Comparison of ENCODE assay signal across 9 cellular contexts in the genomic region with DNA sequence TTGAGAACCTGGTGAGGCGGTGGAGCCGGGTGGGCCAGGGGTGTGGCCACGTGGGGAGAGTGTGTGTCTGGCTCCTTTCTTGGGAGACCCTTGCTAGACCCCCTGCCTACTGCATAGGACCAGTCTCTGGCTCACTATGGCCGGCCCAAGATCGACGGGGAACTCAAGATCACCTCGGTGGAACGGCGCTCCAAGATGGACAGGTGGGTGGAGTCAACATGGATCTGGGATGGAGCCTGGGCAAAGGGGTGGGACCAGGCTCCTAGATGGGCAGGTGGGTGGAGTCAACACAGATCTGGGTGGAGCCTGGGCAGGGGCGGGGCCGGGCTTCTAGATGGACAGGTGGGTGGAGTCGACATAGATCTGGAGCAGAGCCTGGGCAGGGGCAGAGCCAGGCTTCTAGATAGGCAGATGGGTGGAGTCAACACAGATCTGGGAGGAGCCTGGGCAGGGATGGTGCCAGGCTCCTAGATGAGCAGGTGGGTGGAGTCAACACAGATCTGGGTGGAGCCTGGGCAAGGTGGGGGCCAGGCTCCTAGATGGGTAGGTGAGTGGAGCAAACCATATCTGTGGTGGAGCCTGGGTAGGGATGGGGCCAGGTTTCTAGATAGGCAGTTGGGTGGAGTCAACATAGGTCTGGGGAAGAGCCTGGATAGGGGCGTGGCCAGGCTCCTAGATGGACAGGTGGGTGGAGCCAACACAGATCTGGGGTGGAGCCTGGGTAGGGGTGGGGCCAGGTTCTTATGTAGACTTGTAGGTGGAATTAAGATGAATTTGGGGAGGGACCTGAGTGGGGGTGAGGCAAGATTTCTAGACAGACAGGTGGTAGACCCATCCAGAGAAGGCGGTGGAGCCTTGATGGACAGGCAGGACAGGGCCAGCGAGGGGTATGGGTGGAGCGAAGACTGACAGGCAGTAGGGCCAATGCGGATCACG. TPM values are rescaled to one million over a fixed set of nuclear protein-coding genes. Genes with fewer than 3 reads are reported as not detected.
A peak's percentile ranks its signal among the peaks of the same experiment; 100 is the strongest.
DNase-seq lines count a peak whose midpoint lies in the region; ATAC-seq, FAIRE-seq and TF ChIP-seq lines count a peak whose summit lies in the region.
"Had no signal": no experiment of that assay in that cellular context is flagged by ENCODE, and none has a peak within 500 bp of the region (broad histone marks: within the 10 kb centered on the region; RNA-seq: fewer than 3 reads in every experiment).

No MANE protein-coding gene starts in this region.

- dilution Hi-C loops in keratinocyte (cut with MboI; ENCODE audit: extremely low pct_ligation_motif_present, low sequenced_read_pairs) = no loop called here

- no peak for FAIRE-seq in keratinocyte (lab: Jason Lieb, UNC)

- H3K4me3 ChIP-seq in A673 (ENCODE audit: low read depth, low read length, poor library complexity, severe bottlenecking) (no peak overlapping the region), HCT116 (replicated peaks in 1 of 2; ENCODE audit: low read depth in 1 of 2, low read length in 2 of 2) (peak overlapping the region; percentile 79 to 84), keratinocyte (ENCODE audit: control insufficient read depth in 2 of 3, extremely low read depth in 1 of 3, insufficient read depth in 2 of 3, low read depth in 1 of 3, low read length in 3 of 3) (peak overlapping the region in 1 of 3 experiments; percentile 13)
- H3K4me3 ChIP-seq: tibial artery had no signal

- peaks cover 47% of the 10 kb centered on the region for H3K9me3 Mint-ChIP-seq in WTC11

- DNase-seq in A673 (ENCODE audit: low spot score) (peak; percentile 69), HCT116 (ENCODE audit: low read depth, low spot score) (peak; percentile 98), WTC11 (ENCODE audit: low spot score) (peak; percentile 36), keratinocyte (ENCODE audit: low read depth, low spot score) (no peak), occipital lobe (lab: John Stamatoyannopoulos, UW) (no peak)

- H3K27ac ChIP-seq in A673 (ENCODE audit: low read depth, low read length, poor library complexity, severe bottlenecking) (no peak overlapping the region), HCT116 (ENCODE audit: low read depth, low read length) (peak overlapping the region; percentile 67), keratinocyte (ENCODE audit: control insufficient read depth, insufficient read depth, low read length) (no peak overlapping the region)
- H3K27ac ChIP-seq: tibial artery had no signal

- no peak overlapping the region for H3K27ac Mint-ChIP-seq in WTC11

- H4K20me1 ChIP-seq in HCT116 (ENCODE audit: insufficient read depth) (no peaks in the 10 kb centered on the region), keratinocyte (ENCODE audit: control insufficient read depth, extremely low read depth, insufficient read depth, low read length) (no peaks in the 10 kb centered on the region)

- ATAC-seq in HCT116 = peak; percentile 84
- ATAC-seq in WTC11 = peak; percentile 64
- ATAC-seq in HG02981 (IDR thresholded peaks at IDR 0.05; ENCODE audit: unreplicated experiment) = no peak
- ATAC-seq in HG03039 (IDR thresholded peaks at IDR 0.05; ENCODE audit: unreplicated experiment) = no peak
- ATAC-seq in GM21723 (IDR thresholded peaks at IDR 0.05; ENCODE audit: unreplicated experiment) = no peak

- intact Hi-C loops in A673 (cut with micrococcal nuclease; ENCODE audit: unreplicated experiment) = no loop called here
- intact Hi-C loops in HCT116 (cut with micrococcal nuclease) = loop anchor here (1.0 to 2.0 kb wide), 3 partner anchors 34 to 90 kb away; a partner anchor contains a TSS

- no peaks in the 10 kb centered on the region for H3K79me2 ChIP-seq in HCT116 (ENCODE audit: insufficient read depth, low read length)
- no peaks in the 10 kb centered on the region for H3K79me2 ChIP-seq in keratinocyte (ENCODE audit: control insufficient read depth, insufficient read depth, low read length)

- TF ChIP-seq POLR2A in HCT116 (IDR thresholded peaks at IDR 0.05; ENCODE audit: borderline replicate concordance, extremely low read depth, insufficient read depth, insufficient read length) = no peak

- H3K9me1 ChIP-seq in keratinocyte (ENCODE audit: control insufficient read depth, extremely low read depth, insufficient read depth, low read length) = no peaks in the 10 kb centered on the region

- POLR2A ChIA-PET in A673 (lab: Charles Lee; ENCODE audit: low non-redundant PET) = no interaction called here
- POLR2A ChIA-PET in HCT116 (lab: Charles Lee) = interaction anchor here (1.0 to 1.9 kb wide), 4 partner anchors 17 to 91 kb away, joined by 5 to 8 read pairs (median 6); no protein-coding TSS in a partner anchor
- POLR2A ChIA-PET in WTC11 (lab: Charles Lee) = no interaction called here

- H3K4me2 ChIP-seq in HCT116 (ENCODE audit: low read length) (peak overlapping the region; percentile 96), keratinocyte (ENCODE audit: control insufficient read depth, extremely low read depth, insufficient read depth, low read depth, low read length) (peak overlapping the region; percentile 20)

- BruUV-seq in A673 (replicated peaks; lab: Mats Ljungman, UMichigan) (no TSS peak), HCT116 (replicated peaks; lab: Mats Ljungman, UMichigan) (TSS peak; percentile 85)

- H3K9me2 ChIP-seq in HCT116 (ENCODE audit: insufficient read depth) = no peaks in the 10 kb centered on the region

- H3K36me3 Mint-ChIP-seq in WTC11 = peaks cover 38% of the 10 kb centered on the region

- no peak for TF ChIP-seq RAD21 in HCT116 (IDR thresholded peaks at IDR 0.05; ENCODE audit: low read depth)

- peaks cover 54% of the 10 kb centered on the region for H3K36me3 ChIP-seq in A673 (ENCODE audit: insufficient read depth, low read length, poor library complexity, severe bottlenecking)
- peaks cover 3 to 4% of the 10 kb centered on the region in 2 experiments; a peak in 2 of 4 replicates for H3K36me3 ChIP-seq in HCT116 (ENCODE audit: control insufficient read depth in 1 of 2, insufficient read depth in 2 of 2, low read length in 2 of 2)
- H3K36me3 ChIP-seq in keratinocyte (ENCODE audit: control insufficient read depth in 2 of 2, extremely low read depth in 1 of 2, insufficient read depth in 2 of 2, low read length in 2 of 2) = no peaks in the 10 kb centered on the region
- H3K36me3 ChIP-seq: tibial artery had no signal

- H3K9ac ChIP-seq in HCT116 (ENCODE audit: low read length) (peak overlapping the region; percentile 85), keratinocyte (ENCODE audit: control insufficient read depth, extremely low read depth, insufficient read depth, low read length) (no peak overlapping the region)

- RAD21 ChIA-PET in HCT116 (lab: Charles Lee; ENCODE audit: low non-redundant PET in 1 of 2, low total read pairs in 2 of 2, uncharacterized antibody in 2 of 2, unreplicated experiment in 2 of 2) = interaction anchor here in 1 of 2 experiments (0.6 to 1.1 kb wide), 4 partner anchors 26 to 632 kb away, joined by 3 to 5 read pairs (median 4); no protein-coding TSS in a partner anchor

- H3K27me3 Mint-ChIP-seq in WTC11 (ENCODE audit: low read depth) = peaks cover 23% of the 10 kb centered on the region

- H2AFZ ChIP-seq in HCT116 (ENCODE audit: low read depth, low read length, poor library complexity, severe bottlenecking) = no peak overlapping the region
- H2AFZ ChIP-seq in keratinocyte (ENCODE audit: control insufficient read depth, low read length) = no peak overlapping the region

- H3K4me1 Mint-ChIP-seq in WTC11 = no peaks in the 10 kb centered on the region

- H3K9me3 ChIP-seq in A673 (ENCODE audit: low read depth, low read length, poor library complexity, severe bottlenecking) (no peaks in the 10 kb centered on the region), HCT116 (ENCODE audit: control insufficient read depth in 1 of 2, insufficient read depth in 1 of 2, low read depth in 1 of 2, low read length in 2 of 2) (no peaks in the 10 kb centered on the region), keratinocyte (ENCODE audit: control insufficient read depth, low read depth, low read length) (no peaks in the 10 kb centered on the region)
- H3K9me3 ChIP-seq: tibial artery had no signal

- CTCF ChIA-PET in A673 (lab: Charles Lee) = no interaction called here
- CTCF ChIA-PET in HCT116 (lab: Charles Lee) = interaction anchor here (0.9 to 1.1 kb wide), 3 partner anchors 35 to 91 kb away, joined by 3 to 7 read pairs (median 3); a partner anchor contains a TSS
- CTCF ChIA-PET in WTC11 (lab: Charles Lee) = interaction anchor here (1.2 kb wide), 1 partner anchor 35 kb away, joined by 3 read pairs; no protein-coding TSS in a partner anchor

- no peak overlapping the region for H3K4me3 Mint-ChIP-seq in WTC11

- no peak for TF ChIP-seq CTCF in A673 (conservative IDR thresholded peaks at IDR 0.05; ENCODE audit: low read depth, low read length)
- no peak for TF ChIP-seq CTCF in HCT116 (IDR thresholded peaks at IDR 0.05 in 2 of 3, conservative IDR thresholded peaks at IDR 0.05 in 1 of 3; ENCODE audit: borderline replicate concordance in 1 of 3, insufficient read depth in 1 of 3, low read depth in 2 of 3, low read length in 2 of 3)
- no peak for TF ChIP-seq CTCF in WTC11 (IDR thresholded peaks at IDR 0.05)
- TF ChIP-seq CTCF in keratinocyte (optimal IDR thresholded peaks at IDR 0.05 in 1 of 3, IDR thresholded peaks at IDR 0.05 in 1 of 3, conservative IDR thresholded peaks at IDR 0.05 in 1 of 3; ENCODE audit: extremely low read depth in 1 of 3, insufficient read depth in 2 of 3, low read length in 3 of 3) = no peak

- H3K27me3 ChIP-seq in A673 (replicated peaks; ENCODE audit: insufficient read depth, low read depth, low read length, poor library complexity) (no peaks in the 10 kb centered on the region), HCT116 (ENCODE audit: insufficient read depth, low read length) (no peaks in the 10 kb centered on the region), keratinocyte (ENCODE audit: control insufficient read depth, extremely low read depth, insufficient read depth, low read length) (no peaks in the 10 kb centered on the region)

- H3K4me1 ChIP-seq in A673 (ENCODE audit: insufficient read depth, low read length, poor library complexity, severe bottlenecking) (no peaks in the 10 kb centered on the region), HCT116 (ENCODE audit: control insufficient read depth in 1 of 2, insufficient read depth in 2 of 2, low read length in 2 of 2) (peaks cover 14 to 24% of the 10 kb centered on the region in 2 experiments), keratinocyte (ENCODE audit: control insufficient read depth, extremely low read depth, insufficient read depth, low read length) (peaks cover 5% of the 10 kb centered on the region)
- H3K4me1 ChIP-seq: tibial artery had no signal

RNA-seq across cellular contexts. Expression of a gene that starts 56.5 kb away (rescaled TPM):
- 51.6 and 54.9 TPM in 2 replicates for total RNA-seq in A673 (2021)
- total RNA-seq in HCT116 (2021; ENCODE audit: unreplicated experiment) = 20.6 TPM
- polyA plus RNA-seq in HCT116 (2012) = 37.2 and 37.3 TPM in 2 replicates
- total RNA-seq in WTC11 (2021) = 0.73 to 0.83 TPM (median 0.80 TPM) in 3 replicates
- polyA plus RNA-seq in keratinocyte = 0.42 to 0.61 TPM (median 0.50 TPM) in 3 replicates
- polyA plus RNA-seq in keratinocyte (2011; ENCODE audit: low read depth) = 0.76 TPM
- polyA plus RNA-seq in keratinocyte (2011; cell fraction: cytosol; rRNA removed) = 0.36 and 0.43 TPM in 2 replicates
- polyA plus RNA-seq in keratinocyte (2011; cell fraction: nucleus; rRNA removed) = 0.41 and 0.50 TPM in 2 replicates
- polyA plus RNA-seq in keratinocyte (2012; ENCODE audit: low replicate concordance) = 0.51 and 0.84 TPM in 2 replicates
- 0.30 to 1.5 TPM in 2 of 3 replicates, not detected in the other for polyA minus RNA-seq in keratinocyte
- not detected for polyA minus RNA-seq in keratinocyte (2011; cell fraction: cytosol; rRNA and poly(A)+ RNA removed)
- 0.84 and 1.3 TPM in 2 replicates for polyA minus RNA-seq in keratinocyte (2011; cell fraction: nucleus; rRNA and poly(A)+ RNA removed)
- total RNA-seq in occipital lobe = 2.5 TPM

RNA-seq across cellular contexts. Expression of a gene that starts 58.4 kb away (rescaled TPM):
- 0.09 TPM in 1 of 2 replicates, not detected in the other for total RNA-seq in A673 (2021)
- total RNA-seq in HCT116 (2021; ENCODE audit: unreplicated experiment) = not detected
- 0.04 TPM in 1 of 2 replicates, not detected in the other for polyA plus RNA-seq in HCT116 (2012)
- total RNA-seq in WTC11 (2021) = not detected in 3 replicates
- 0.04 TPM in 1 of 3 replicates, not detected in the others for polyA plus RNA-seq in keratinocyte
- not detected for polyA plus RNA-seq in keratinocyte (2011; ENCODE audit: low read depth)
- polyA plus RNA-seq in keratinocyte (2011; cell fraction: cytosol; rRNA removed) = not detected in 2 replicates
- polyA plus RNA-seq in keratinocyte (2011; cell fraction: nucleus; rRNA removed) = not detected in 2 replicates
- polyA plus RNA-seq in keratinocyte (2012; ENCODE audit: low replicate concordance) = not detected in 2 replicates
- not detected in 3 replicates for polyA minus RNA-seq in keratinocyte
- polyA minus RNA-seq in keratinocyte (2011; cell fraction: cytosol; rRNA and poly(A)+ RNA removed) = not detected
- not detected in 2 replicates for polyA minus RNA-seq in keratinocyte (2011; cell fraction: nucleus; rRNA and poly(A)+ RNA removed)
- total RNA-seq in occipital lobe = not detected

Comparison
In these comparisons a context has a peak if more than half of its experiments do, and no peak if none do; other contexts are left out.
1. DNase-seq: peak in A673 (single experiment), HCT116 (single experiment) and WTC11 (single experiment); none in keratinocyte (single experiment) and occipital lobe (single experiment).
2. ATAC-seq: peak in HCT116 (single experiment) and WTC11 (single experiment); none in HG02981 (single experiment), HG03039 (single experiment) and GM21723 (single experiment).